8 cellular contexts compared by ENCODE assay signal in genomic region chr20:25470045-25470444, GRCh38.
DNase-seq lines count a peak whose midpoint lies in the region; ATAC-seq, FAIRE-seq and TF ChIP-seq lines count a peak whose summit lies in the region.

No MANE protein-coding gene starts in this region.

- H3K9me1 ChIP-seq in keratinocyte (ENCODE audit: control insufficient read depth, extremely low read depth, insufficient read depth, low read length) = no peaks in the 10 kb centered on the region

- peaks cover 4% of the 10 kb centered on the region for H3K4me1 Mint-ChIP-seq in activated T-cell treated with anti-CD3 and anti-CD28 coated beads, Interleukin-2, amount 50 U/mL, for 24 hours (ENCODE audit: low read depth)

- FAIRE-seq in keratinocyte (lab: Jason Lieb, UNC) = peak; percentile 68

- H3K4me3 ChIP-seq in NB4 (ENCODE audit: low read depth, low read length) = no peak overlapping the region
- H3K4me3 ChIP-seq in keratinocyte (ENCODE audit: control insufficient read depth in 2 of 3, extremely low read depth in 1 of 3, insufficient read depth in 2 of 3, low read depth in 1 of 3, low read length in 3 of 3) = no peak overlapping the region

- DNase-seq in ELF-1 (ENCODE audit: low read depth, low spot score) = peak; percentile 79
- DNase-seq in NB4 (ENCODE audit: low read depth) = peak; percentile 52
- DNase-seq in activated T-cell treated with anti-CD3 and anti-CD28 coated beads, Interleukin-2, amount 50 U/mL, for 24 hours = peak; percentile 44
- no peak for DNase-seq in keratinocyte (ENCODE audit: low read depth, low spot score)
- no peak for DNase-seq in activated gamma-delta T cell treated with Interleukin-2 at 50 U/mL for 16 hours
- DNase-seq in NCI-H1694 (lab: John Stamatoyannopoulos, UW) = no peak
- no peak for DNase-seq in islet precursor cell

- no peak overlapping the region for H2AFZ ChIP-seq in keratinocyte (ENCODE audit: control insufficient read depth, low read length)

- dilution Hi-C loops in keratinocyte (cut with MboI; ENCODE audit: extremely low pct_ligation_motif_present, low sequenced_read_pairs) = no loop called here

- no peaks in the 10 kb centered on the region for H3K27me3 Mint-ChIP-seq in activated T-cell treated with anti-CD3 and anti-CD28 coated beads, Interleukin-2, amount 50 U/mL, for 24 hours

- H3K4me2 ChIP-seq in keratinocyte (ENCODE audit: control insufficient read depth, extremely low read depth, insufficient read depth, low read depth, low read length) = no peak overlapping the region

- no peaks in the 10 kb centered on the region for H3K36me3 ChIP-seq in keratinocyte (ENCODE audit: control insufficient read depth in 2 of 2, extremely low read depth in 1 of 2, insufficient read depth in 2 of 2, low read length in 2 of 2)

- no peak overlapping the region for H3K4me3 Mint-ChIP-seq in activated T-cell treated with anti-CD3 and anti-CD28 coated beads, Interleukin-2, amount 50 U/mL, for 24 hours

- peak; percentile 52 for ATAC-seq in GM21576 (IDR thresholded peaks at IDR 0.05; ENCODE audit: unreplicated experiment)

- no peaks in the 10 kb centered on the region for H3K4me1 ChIP-seq in keratinocyte (ENCODE audit: control insufficient read depth, extremely low read depth, insufficient read depth, low read length)

- peak; percentile 30 for TF ChIP-seq CTCF in NB4 (IDR thresholded peaks at IDR 0.05; ENCODE audit: low read depth, low read length)
- peak; percentile 71 to 96 (median 86) for TF ChIP-seq CTCF in keratinocyte (optimal IDR thresholded peaks at IDR 0.05 in 1 of 3, IDR thresholded peaks at IDR 0.05 in 1 of 3, conservative IDR thresholded peaks at IDR 0.05 in 1 of 3; ENCODE audit: extremely low read depth in 1 of 3, insufficient read depth in 2 of 3, low read length in 3 of 3)

- no peak overlapping the region for H3K27ac Mint-ChIP-seq in activated T-cell treated with anti-CD3 and anti-CD28 coated beads, Interleukin-2, amount 50 U/mL, for 24 hours

- H3K36me3 Mint-ChIP-seq in activated T-cell treated with anti-CD3 and anti-CD28 coated beads, Interleukin-2, amount 50 U/mL, for 24 hours (ENCODE audit: low read depth) = no peaks in the 10 kb centered on the region

- no peaks in the 10 kb centered on the region for H3K79me2 ChIP-seq in keratinocyte (ENCODE audit: control insufficient read depth, insufficient read depth, low read length)

- no peaks in the 10 kb centered on the region for H4K20me1 ChIP-seq in keratinocyte (ENCODE audit: control insufficient read depth, extremely low read depth, insufficient read depth, low read length)

- no peak overlapping the region for H3K9ac ChIP-seq in keratinocyte (ENCODE audit: control insufficient read depth, extremely low read depth, insufficient read depth, low read length)

- no peak overlapping the region for H3K27ac ChIP-seq in keratinocyte (ENCODE audit: control insufficient read depth, insufficient read depth, low read length)

- no peaks in the 10 kb centered on the region for H3K27me3 ChIP-seq in keratinocyte (ENCODE audit: control insufficient read depth, extremely low read depth, insufficient read depth, low read length)

- no peak for TF ChIP-seq POLR2A in NB4 (IDR thresholded peaks at IDR 0.05; ENCODE audit: extremely low read depth, insufficient read length)

- no peaks in the 10 kb centered on the region for H3K9me3 ChIP-seq in keratinocyte (ENCODE audit: control insufficient read depth, low read depth, low read length)

- H3K9me3 Mint-ChIP-seq in activated T-cell treated with anti-CD3 and anti-CD28 coated beads, Interleukin-2, amount 50 U/mL, for 24 hours = no peaks in the 10 kb centered on the region

Comparison
In these comparisons a context has a peak if more than half of its experiments do, and no peak if none do; other contexts are left out.
1. DNase-seq: peak in ELF-1 (single experiment), NB4 (single experiment) and activated T-cell treated with anti-CD3 and anti-CD28 coated beads, Interleukin-2, amount 50 U/mL, for 24 hours (single experiment); none in keratinocyte (single experiment), activated gamma-delta T cell treated with Interleukin-2 at 50 U/mL for 16 hours (single experiment), NCI-H1694 (single experiment) and islet precursor cell (single experiment).